10 cellular contexts compared by ENCODE assay signal in genomic region chr19:33194527-33194883, GRCh38. TPM values are rescaled to one million over a fixed set of nuclear protein-coding genes. Genes with fewer than 3 reads are reported as not detected.
DNase-seq lines count a peak whose midpoint lies in the region; ATAC-seq and TF ChIP-seq lines count a peak whose summit lies in the region.
"Had no signal": no experiment of that assay in that cellular context is flagged by ENCODE, and none has a peak within 500 bp of the region (broad histone marks: within the 10 kb centered on the region; RNA-seq: fewer than 3 reads in every experiment).

No MANE protein-coding gene starts in this region.

- H3K27me3 Mint-ChIP-seq in activated T-cell treated with anti-CD3 and anti-CD28 coated beads, Interleukin-2, amount 50 U/mL, for 4 hours (ENCODE audit: low read depth), result peaks cover 50% of the 10 kb centered on the region

- peaks cover 2% of the 10 kb centered on the region for H3K4me1 Mint-ChIP-seq in activated T-cell treated with anti-CD3 and anti-CD28 coated beads, Interleukin-2, amount 50 U/mL, for 4 hours (ENCODE audit: low read depth)

- no peak for TF ChIP-seq RAD21 in liver (IDR thresholded peaks at IDR 0.05)

- no peak for DNase-seq in activated T-cell treated with anti-CD3 and anti-CD28 coated beads, Interleukin-2, amount 50 U/mL, for 4 hours
- DNase-seq in activated T-cell treated with anti-CD3 and anti-CD28 coated beads for 4 hours, result no peak
- DNase-seq in cerebellum (ENCODE audit: low spot score), result peak; percentile 44
- peak; percentile 65 for DNase-seq in upper lobe of right lung
- DNase-seq in GM13977 (ENCODE audit: low spot score), result no peak
- no peak for DNase-seq in middle frontal gyrus (ENCODE audit: extremely low spot score, low spot score)
- no peak for DNase-seq in germinal center (ENCODE audit: low spot score)
- DNase-seq: activated T-cell treated with anti-CD3 and anti-CD28 coated beads, Interleukin-2, amount 50 U/mL, for 48 hours; NCI-H1694 had no signal

- in situ Hi-C loops in GM13977 (cut with MboI; ENCODE audit: low pct_unique_long_range_greater_than_20kb, low sequenced_read_pairs, unreplicated experiment), result no loop called here

- peak overlapping the region; percentile 11 to 88 (median 68) for H3K4me3 ChIP-seq in liver (ENCODE audit: low read depth in 1 of 3, low read length in 3 of 3)
- H3K4me3 ChIP-seq in upper lobe of right lung, result peak overlapping the region; percentile 56

- TF ChIP-seq CTCF in liver (IDR thresholded peaks at IDR 0.05; ENCODE audit: low read depth, low read length, missing input control) (no peak), upper lobe of right lung (IDR thresholded peaks at IDR 0.05) (no peak), GM13977 (IDR thresholded peaks at IDR 0.05; ENCODE audit: extremely low read depth, insufficient read depth, missing control alignments) (no peak)

- H3K9ac ChIP-seq in liver (ENCODE audit: low read depth in 1 of 2, low read length in 2 of 2), result no peak overlapping the region

- no peaks in the 10 kb centered on the region for H3K27me3 ChIP-seq in liver (ENCODE audit: control insufficient read depth in 4 of 4, insufficient read depth in 4 of 4, low read length in 3 of 4)
- no peaks in the 10 kb centered on the region for H3K27me3 ChIP-seq in upper lobe of right lung

- H3K4me3 Mint-ChIP-seq in activated T-cell treated with anti-CD3 and anti-CD28 coated beads, Interleukin-2, amount 50 U/mL, for 4 hours, result no peak overlapping the region

- H3K4me1 ChIP-seq in liver (ENCODE audit: control insufficient read depth in 4 of 4, insufficient read depth in 4 of 4, low read length in 3 of 4) (peaks cover 7 to 16% (median 10%) of the 10 kb centered on the region in 4 donors), upper lobe of right lung (peaks cover 6% of the 10 kb centered on the region)

- H3K36me3 ChIP-seq in liver (ENCODE audit: control insufficient read depth in 4 of 4, insufficient read depth in 3 of 4, low read depth in 1 of 4, low read length in 3 of 4) (peaks cover 0 to 15% (median 4%) of the 10 kb centered on the region in 4 donors), upper lobe of right lung (no peaks in the 10 kb centered on the region)

- no peaks in the 10 kb centered on the region for H3K9me3 ChIP-seq in liver (ENCODE audit: control insufficient read depth in 4 of 4, low read length in 3 of 4)
- no peaks in the 10 kb centered on the region for H3K9me3 ChIP-seq in upper lobe of right lung

- intact Hi-C loops in upper lobe of right lung (cut with DNase I), result no loop called here

- peak; percentile 47 for ATAC-seq in activated T-cell treated with anti-CD3 and anti-CD28 coated beads, Interleukin-2, amount 50 U/mL, for 4 hours
- peak; percentile 35 for ATAC-seq in upper lobe of right lung

- H3K36me3 Mint-ChIP-seq in activated T-cell treated with anti-CD3 and anti-CD28 coated beads, Interleukin-2, amount 50 U/mL, for 4 hours (ENCODE audit: insufficient read depth), result no peaks in the 10 kb centered on the region

- under 1% methylated on average over 59 of the region's 59 CpGs for WGBS in liver

- H3K9me3 Mint-ChIP-seq in activated T-cell treated with anti-CD3 and anti-CD28 coated beads, Interleukin-2, amount 50 U/mL, for 4 hours, result no peaks in the 10 kb centered on the region

- H3K27ac ChIP-seq in liver (ENCODE audit: low read depth in 1 of 2, low read length in 2 of 2) (peak overlapping the region; percentile 78 to 86), upper lobe of right lung (no peak overlapping the region)

TF ChIP-seq in liver, 16 proteins besides CTCF, POLR2A, EP300 and RAD21:
- TF ChIP-seq TAF1 (conservative IDR thresholded peaks at IDR 0.05), result no peak
- TF ChIP-seq HNF4G (IDR thresholded peaks at IDR 0.05), result no peak
- no peak for TF ChIP-seq YY1 (IDR thresholded peaks at IDR 0.05)
- no peak for TF ChIP-seq ATF3 (IDR thresholded peaks at IDR 0.05)
- no peak for TF ChIP-seq GABPA (IDR thresholded peaks at IDR 0.05 in 1 of 2, conservative IDR thresholded peaks at IDR 0.05 in 1 of 2)
- TF ChIP-seq HNF4A (conservative IDR thresholded peaks at IDR 0.05), result no peak
- TF ChIP-seq RXRA (IDR thresholded peaks at IDR 0.05), result no peak
- TF ChIP-seq, protein P1, sequence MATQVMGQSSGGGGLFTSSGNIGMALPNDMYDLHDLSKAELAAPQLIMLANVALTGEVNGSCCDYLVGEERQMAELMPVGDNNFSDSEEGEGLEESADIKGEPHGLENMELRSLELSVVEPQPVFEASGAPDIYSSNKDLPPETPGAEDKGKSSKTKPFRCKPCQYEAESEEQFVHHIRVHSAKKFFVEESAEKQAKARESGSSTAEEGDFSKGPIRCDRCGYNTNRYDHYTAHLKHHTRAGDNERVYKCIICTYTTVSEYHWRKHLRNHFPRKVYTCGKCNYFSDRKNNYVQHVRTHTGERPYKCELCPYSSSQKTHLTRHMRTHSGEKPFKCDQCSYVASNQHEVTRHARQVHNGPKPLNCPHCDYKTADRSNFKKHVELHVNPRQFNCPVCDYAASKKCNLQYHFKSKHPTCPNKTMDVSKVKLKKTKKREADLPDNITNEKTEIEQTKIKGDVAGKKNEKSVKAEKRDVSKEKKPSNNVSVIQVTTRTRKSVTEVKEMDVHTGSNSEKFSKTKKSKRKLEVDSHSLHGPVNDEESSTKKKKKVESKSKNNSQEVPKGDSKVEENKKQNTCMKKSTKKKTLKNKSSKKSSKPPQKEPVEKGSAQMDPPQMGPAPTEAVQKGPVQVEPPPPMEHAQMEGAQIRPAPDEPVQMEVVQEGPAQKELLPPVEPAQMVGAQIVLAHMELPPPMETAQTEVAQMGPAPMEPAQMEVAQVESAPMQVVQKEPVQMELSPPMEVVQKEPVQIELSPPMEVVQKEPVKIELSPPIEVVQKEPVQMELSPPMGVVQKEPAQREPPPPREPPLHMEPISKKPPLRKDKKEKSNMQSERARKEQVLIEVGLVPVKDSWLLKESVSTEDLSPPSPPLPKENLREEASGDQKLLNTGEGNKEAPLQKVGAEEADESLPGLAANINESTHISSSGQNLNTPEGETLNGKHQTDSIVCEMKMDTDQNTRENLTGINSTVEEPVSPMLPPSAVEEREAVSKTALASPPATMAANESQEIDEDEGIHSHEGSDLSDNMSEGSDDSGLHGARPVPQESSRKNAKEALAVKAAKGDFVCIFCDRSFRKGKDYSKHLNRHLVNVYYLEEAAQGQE (IDR thresholded peaks at IDR 0.05), result no peak
- TF ChIP-seq MAX (IDR thresholded peaks at IDR 0.05), result no peak

RNA-seq across cellular contexts. Expression of gene LRP3, which starts 0.4 kb away (rescaled TPM):
- under 1 TPM; 0.14 to 0.84 (median 0.71) TPM for total RNA-seq in activated T-cell treated with anti-CD3 and anti-CD28 coated beads, Interleukin-2, amount 50 U/mL, for 4 hours
- total RNA-seq in cerebellum, result 40.0 TPM
- 10 to 100 TPM; 12.0 to 18.7 TPM for total RNA-seq in liver
- 10 to 100 TPM in 1 of 2 donors, 1 to 10 TPM in 1; 2.5 to 42.3 TPM for polyA plus RNA-seq in liver
- 22.0 TPM for total RNA-seq in upper lobe of right lung

RNA-seq across cellular contexts. Expression of gene SLC7A10, which starts 31.1 kb away (rescaled TPM):
- not detected for total RNA-seq in activated T-cell treated with anti-CD3 and anti-CD28 coated beads, Interleukin-2, amount 50 U/mL, for 4 hours
- total RNA-seq in cerebellum, result 1.3 TPM
- total RNA-seq in liver, result not detected
- polyA plus RNA-seq in liver, result not detected
- 1.1 TPM for total RNA-seq in upper lobe of right lung

Comparison
In these comparisons a context has a peak if more than half of its experiments do, and no peak if none do; other contexts are left out.
1. DNase-seq: peak in cerebellum (single experiment) and upper lobe of right lung (single experiment); none in activated T-cell treated with anti-CD3 and anti-CD28 coated beads, Interleukin-2, amount 50 U/mL, for 4 hours (single experiment), activated T-cell treated with anti-CD3 and anti-CD28 coated beads for 4 hours (single experiment), GM13977 (single experiment), middle frontal gyrus (single experiment) and germinal center (single experiment).
2. RNA of gene LRP3, which starts 0.4 kb away (total RNA-seq): 40.0 TPM in cerebellum (single experiment), 22.0 TPM in upper lobe of right lung (single experiment) and 12.0 to 18.7 TPM in liver; 0.14 to 0.84 TPM in activated T-cell treated with anti-CD3 and anti-CD28 coated beads, Interleukin-2, amount 50 U/mL, for 4 hours; every median in the first group is over 4 times any median in the second.